ENCODE assay signal across 1 cellular context in genomic region chr9:105064248-105065118, GRCh38.
A peak's percentile ranks its signal among the peaks of the same experiment; 100 is the strongest.
TF ChIP-seq lines count a peak whose summit lies in the region.

No MANE protein-coding gene starts in this region.

TF ChIP-seq in HEK293, 187 proteins besides CTCF, POLR2A, EP300 and RAD21 (continued from another document):
- TF ChIP-seq ZNF449 (tag by site-specific recombination; IDR thresholded peaks at IDR 0.05) (no peak), FEZF1 (tag by site-specific recombination; IDR thresholded peaks at IDR 0.05) (peak; percentile 35; the same call in 1 of the 2 replicates), GLIS1 (tag by site-specific recombination; IDR thresholded peaks at IDR 0.05) (peak; percentile 46), ZNF354C (tag by site-specific recombination; IDR thresholded peaks at IDR 0.05; ENCODE audit: borderline replicate concordance, low read depth) (no peak), ZNF792 (tag by site-specific recombination; IDR thresholded peaks at IDR 0.05) (no peak), ZNF704 (tag by site-specific recombination; IDR thresholded peaks at IDR 0.05) (no peak), ZNF645 (tag by site-specific recombination; IDR thresholded peaks at IDR 0.05) (no peak), GLIS2 (tag by site-specific recombination; IDR thresholded peaks at IDR 0.05) (peak; percentile 53), ZNF843 (tag by site-specific recombination; IDR thresholded peaks at IDR 0.05) (no peak), ZNF341 (tag by site-specific recombination; IDR thresholded peaks at IDR 0.05; ENCODE audit: low read depth) (peak; percentile 47), ZBTB44 (tag by site-specific recombination; IDR thresholded peaks at IDR 0.05) (peak; percentile 39; the same call in 1 of the 2 replicates), ZNF416 (tag by site-specific recombination; IDR thresholded peaks at IDR 0.05) (no peak), MYNN (tag by site-specific recombination; IDR thresholded peaks at IDR 0.05; ENCODE audit: borderline replicate concordance) (no peak), ZNF677 (tag by site-specific recombination; IDR thresholded peaks at IDR 0.05) (no peak), KLF1 (tag by site-specific recombination; IDR thresholded peaks at IDR 0.05) (peak; percentile 74)
